25 cellular contexts compared by ENCODE assay signal in genomic region chr3:17456036-17456435, GRCh38.
"Had no signal": no experiment of that assay in that cellular context is flagged by ENCODE, and none has a peak within 500 bp of the region (broad histone marks: within the 10 kb centered on the region; RNA-seq: fewer than 3 reads in every experiment).

No MANE protein-coding gene starts in this region.

- H3K27ac Mint-ChIP-seq: memory B cell; natural killer cell treated with Interleukin-12 subunit alpha and Interleukin-12 subunit beta and Interleukin-15 and Interleukin-18, amount 100 ng/mL, for 72 hours; stimulated activated effector memory CD8-positive, alpha-beta T cell treated with anti-CD3 and anti-CD28 coated beads, Interleukin-12 subunit alpha, Interleukin-12 subunit beta, amount 100 ng/mL, for 72 hours; type B pancreatic cell had no signal

- H3K4me1 Mint-ChIP-seq: neural crest cell had no signal

- H3K27me3 Mint-ChIP-seq: memory B cell; naive B cell; natural killer cell treated with Interleukin-12 subunit alpha and Interleukin-12 subunit beta and Interleukin-15 and Interleukin-18, amount 100 ng/mL, for 72 hours; type B pancreatic cell had no signal

- H3K36me3 ChIP-seq: esophagus squamous epithelium, neutrophil, pancreas, right atrium auricular region, tibial artery had no signal

- H3K27me3 ChIP-seq: esophagus squamous epithelium, neutrophil, pancreas, right atrium auricular region, stomach, testis, tibial artery had no signal

- H3K4me3 ChIP-seq: coronary artery, esophagus squamous epithelium, lower lobe of right lung, mucosa of descending colon, pancreas, right atrium auricular region, stomach, testis, tibial artery had no signal

- DNase-seq: dermis blood vessel endothelial cell; effector memory CD4-positive, alpha-beta T cell; esophagus squamous epithelium; head of caudate nucleus; left ventricle myocardium superior; lower lobe of right lung; mucosa of descending colon; naive B cell; pancreas; stimulated activated CD4-positive, alpha-beta T cell treated with anti-CD3 and anti-CD28 coated beads, Interleukin-2, amount 100 ng/mL, for 24 hours; stimulated activated CD4-positive, alpha-beta T cell treated with anti-CD3 and anti-CD28 coated beads, Interleukin-4, amount 100 ng/mL, for 24 hours; stimulated activated naive CD4-positive, alpha-beta T cell treated with Interleukin-2 at 50 U/mL for 16 hours; stomach; substantia nigra; testis; tibial artery had no signal

- ATAC-seq: left ventricle myocardium superior; lower lobe of right lung; natural killer cell treated with Interleukin-12 subunit alpha and Interleukin-12 subunit beta and Interleukin-15 and Interleukin-18, amount 100 ng/mL, for 72 hours; pancreas; sciatic nerve; stimulated activated effector memory CD8-positive, alpha-beta T cell treated with anti-CD3 and anti-CD28 coated beads, Interleukin-12 subunit alpha, Interleukin-12 subunit beta, amount 100 ng/mL, for 72 hours had no signal

- H3K4me3 Mint-ChIP-seq: memory B cell; naive B cell; natural killer cell treated with Interleukin-12 subunit alpha and Interleukin-12 subunit beta and Interleukin-15 and Interleukin-18, amount 100 ng/mL, for 72 hours; neural crest cell; stimulated activated effector memory CD8-positive, alpha-beta T cell treated with anti-CD3 and anti-CD28 coated beads, Interleukin-12 subunit alpha, Interleukin-12 subunit beta, amount 100 ng/mL, for 72 hours; type B pancreatic cell had no signal

- H3K36me3 Mint-ChIP-seq: natural killer cell treated with Interleukin-12 subunit alpha and Interleukin-12 subunit beta and Interleukin-15 and Interleukin-18, amount 100 ng/mL, for 72 hours; stimulated activated effector memory CD8-positive, alpha-beta T cell treated with anti-CD3 and anti-CD28 coated beads, Interleukin-12 subunit alpha, Interleukin-12 subunit beta, amount 100 ng/mL, for 72 hours had no signal

- H3K9me3 ChIP-seq: esophagus squamous epithelium, lower lobe of right lung, mucosa of descending colon, neutrophil, pancreas, right atrium auricular region, stomach, testis, tibial artery had no signal

- H3K9me3 Mint-ChIP-seq: memory B cell; natural killer cell treated with Interleukin-12 subunit alpha and Interleukin-12 subunit beta and Interleukin-15 and Interleukin-18, amount 100 ng/mL, for 72 hours; stimulated activated effector memory CD8-positive, alpha-beta T cell treated with anti-CD3 and anti-CD28 coated beads, Interleukin-12 subunit alpha, Interleukin-12 subunit beta, amount 100 ng/mL, for 72 hours had no signal

- H3K4me1 ChIP-seq: esophagus squamous epithelium, lower lobe of right lung, pancreas, right atrium auricular region, stomach, testis, tibial artery had no signal

- H3K27ac ChIP-seq: coronary artery, esophagus squamous epithelium, lower lobe of right lung, neutrophil, pancreas, right atrium auricular region, stomach, testis, tibial artery had no signal
